Comparison of ENCODE assay signal across 21 cellular contexts in genomic region chr17:75899353-75899752, GRCh38.
"Had no signal": no experiment of that assay in that cellular context is flagged by ENCODE, and none has a peak within 500 bp of the region (broad histone marks: within the 10 kb centered on the region; RNA-seq: fewer than 3 reads in every experiment).

No MANE protein-coding gene starts in this region.

- DNase-seq: effector memory CD4-positive, alpha-beta T cell; foreskin fibroblast; glutamatergic neuron; mesendoderm; naive thymus-derived CD4-positive, alpha-beta T cell; nephron progenitor cell; nucleus accumbens; stimulated activated CD4-positive, alpha-beta T cell treated with anti-CD3 and anti-CD28 coated beads, Interleukin-15, amount 100 ng/mL, for 24 hours; stimulated activated CD4-positive, alpha-beta T cell treated with anti-CD3 and anti-CD28 coated beads, Interleukin-1b, Interleukin-23, amount 100 ng/mL, for 48 hours; stimulated activated CD4-positive, alpha-beta T cell treated with anti-CD3 and anti-CD28 coated beads, Interleukin-4, amount 100 ng/mL, for 24 hours; stimulated activated naive B cell treated with anti-CD40 and anti-IgM and Interleukin-4, amounts not matched to agents 10 μg/mL and 1 μg/mL and 100 μg/mL, for 72 hours; stimulated activated naive CD8-positive, alpha-beta T cell treated with anti-CD3 and anti-CD28 coated beads, Interleukin-15, amount 100 ng/mL, for 72 hours; testis had no signal

- H3K9me3 Mint-ChIP-seq: central memory CD8-positive, alpha-beta T cell; nephron progenitor cell; stimulated activated naive B cell treated with anti-CD40 and anti-IgM and Interleukin-4, amounts not matched to agents 10 μg/mL and 1 μg/mL and 100 μg/mL, for 72 hours; stimulated activated naive CD8-positive, alpha-beta T cell treated with anti-CD3 and anti-CD28 coated beads, Interleukin-15, amount 100 ng/mL, for 72 hours had no signal

- FAIRE-seq: pancreas had no signal

- H3K4me3 Mint-ChIP-seq: nephron progenitor cell; stimulated activated naive B cell treated with anti-CD40 and anti-IgM and Interleukin-4, amounts not matched to agents 10 μg/mL and 1 μg/mL and 100 μg/mL, for 72 hours; stimulated activated naive CD8-positive, alpha-beta T cell treated with anti-CD3 and anti-CD28 coated beads, Interleukin-15, amount 100 ng/mL, for 72 hours had no signal

- H3K27me3 Mint-ChIP-seq: central memory CD8-positive, alpha-beta T cell; naive thymus-derived CD4-positive, alpha-beta T cell; stimulated activated naive B cell treated with anti-CD40 and anti-IgM and Interleukin-4, amounts not matched to agents 10 μg/mL and 1 μg/mL and 100 μg/mL, for 72 hours; stimulated activated naive CD8-positive, alpha-beta T cell treated with anti-CD3 and anti-CD28 coated beads, Interleukin-15, amount 100 ng/mL, for 72 hours had no signal

- ATAC-seq: gastroesophageal sphincter; naive thymus-derived CD4-positive, alpha-beta T cell; pancreas; right cardiac atrium; stimulated activated naive B cell treated with anti-CD40 and anti-IgM and Interleukin-4, amounts not matched to agents 10 μg/mL and 1 μg/mL and 100 μg/mL, for 72 hours; stimulated activated naive CD8-positive, alpha-beta T cell treated with anti-CD3 and anti-CD28 coated beads, Interleukin-15, amount 100 ng/mL, for 72 hours had no signal

- H3K27me3 ChIP-seq: esophagus muscularis mucosa, gastroesophageal sphincter, pancreas, testis, tibial nerve had no signal

- H3K27ac ChIP-seq: epithelial cell of prostate, esophagus muscularis mucosa, gastroesophageal sphincter, pancreas, testis, tibial nerve had no signal

- H3K4me3 ChIP-seq: esophagus muscularis mucosa, gastroesophageal sphincter, pancreas, testis, tibial nerve had no signal

- H3K9me3 ChIP-seq: esophagus muscularis mucosa, gastroesophageal sphincter, pancreas, testis, tibial nerve had no signal

- H3K27ac Mint-ChIP-seq: nephron progenitor cell; progenitor cell of endocrine pancreas; stimulated activated naive B cell treated with anti-CD40 and anti-IgM and Interleukin-4, amounts not matched to agents 10 μg/mL and 1 μg/mL and 100 μg/mL, for 72 hours; stimulated activated naive CD8-positive, alpha-beta T cell treated with anti-CD3 and anti-CD28 coated beads, Interleukin-15, amount 100 ng/mL, for 72 hours had no signal
